Comparison of ENCODE assay signal across 9 cellular contexts in genomic region chr5:114362977-114363721, GRCh38. TPM values are rescaled to one million over a fixed set of nuclear protein-coding genes. Genes with fewer than 3 reads are reported as not detected.
DNase-seq lines count a peak whose midpoint lies in the region; TF ChIP-seq lines count a peak whose summit lies in the region.
"Had no signal": no experiment of that assay in that cellular context is flagged by ENCODE, and none has a peak within 500 bp of the region (broad histone marks: within the 10 kb centered on the region; RNA-seq: fewer than 3 reads in every experiment).

No MANE protein-coding gene starts in this region.

- H3K4me3 Mint-ChIP-seq in activated T-cell treated with anti-CD3 and anti-CD28 coated beads, Interleukin-2, amount 50 U/mL, for 24 hours, result no peak overlapping the region

- no peak for TF ChIP-seq POLR2A in tibial nerve (IDR thresholded peaks at IDR 0.05)

- no peaks in the 10 kb centered on the region for H3K36me3 ChIP-seq in tibial nerve

- peak overlapping the region; percentile 19 to 50 (median 36) for H3K4me3 ChIP-seq in tibial nerve

- H3K27me3 Mint-ChIP-seq in activated T-cell treated with anti-CD3 and anti-CD28 coated beads, Interleukin-2, amount 50 U/mL, for 24 hours, result peaks cover 66% of the 10 kb centered on the region

- H3K27ac Mint-ChIP-seq in activated T-cell treated with anti-CD3 and anti-CD28 coated beads, Interleukin-2, amount 50 U/mL, for 24 hours, result no peak overlapping the region

- H3K4me1 Mint-ChIP-seq in activated T-cell treated with anti-CD3 and anti-CD28 coated beads, Interleukin-2, amount 50 U/mL, for 24 hours (ENCODE audit: low read depth), result peaks cover 5% of the 10 kb centered on the region

- H3K36me3 Mint-ChIP-seq in activated T-cell treated with anti-CD3 and anti-CD28 coated beads, Interleukin-2, amount 50 U/mL, for 24 hours (ENCODE audit: low read depth), result no peaks in the 10 kb centered on the region

- peak overlapping the region; percentile 66 for H3K27ac ChIP-seq in angular gyrus (ENCODE audit: low read depth, low read length)
- no peak overlapping the region for H3K27ac ChIP-seq in tibial nerve

- peaks cover 7% of the 10 kb centered on the region for H3K9me3 Mint-ChIP-seq in activated T-cell treated with anti-CD3 and anti-CD28 coated beads, Interleukin-2, amount 50 U/mL, for 24 hours

- 2% methylated on average over 25 to 47 of the region's 61 CpGs for WGBS in tibial nerve, 2 donors

- TF ChIP-seq CTCF in tibial nerve (IDR thresholded peaks at IDR 0.05), result no peak

- peaks cover 0 to 72% of the 10 kb centered on the region in 2 donors for H3K27me3 ChIP-seq in tibial nerve

- no peaks in the 10 kb centered on the region for H3K9me3 ChIP-seq in tibial nerve

- H3K4me1 ChIP-seq in tibial nerve, result peaks cover 0 to 39% (median 18%) of the 10 kb centered on the region in 4 donors

- no peak for TF ChIP-seq EP300 in tibial nerve (IDR thresholded peaks at IDR 0.05)

- DNase-seq in activated T-cell treated with anti-CD3 and anti-CD28 coated beads, Interleukin-2, amount 50 U/mL, for 24 hours, result peak; percentile 27
- DNase-seq in activated T-cell treated with anti-CD3 and anti-CD28 coated beads for 4 hours (no peak), left kidney (ENCODE audit: low read depth, low spot score) (peak; percentile 41), tibial nerve (ENCODE audit: low spot score in 2 of 2) (no peak), NCI-H1694 treated with DMSO at 0.1 percent for 48 hours (lab: John Stamatoyannopoulos, UW) (no peak), epidermal melanocyte (ENCODE audit: insufficient read length, low spot score) (no peak), GM19238 (ENCODE audit: insufficient read length, low spot score) (no peak)
- DNase-seq: DND-41 had no signal

RNA-seq across cellular contexts. Expression of gene KCNN2, which starts 1.3 kb away (rescaled TPM):
- total RNA-seq in tibial nerve, result under 1 TPM in 2 of 4 donors, not detected in 2; 0.20 to 0.42 TPM

Comparison
In these comparisons a context has a peak if more than half of its experiments do, and no peak if none do; other contexts are left out.
1. DNase-seq: peak in activated T-cell treated with anti-CD3 and anti-CD28 coated beads, Interleukin-2, amount 50 U/mL, for 24 hours (single experiment) and left kidney (single experiment); none in activated T-cell treated with anti-CD3 and anti-CD28 coated beads for 4 hours (single experiment), tibial nerve (0 of 2), NCI-H1694 treated with DMSO at 0.1 percent for 48 hours (single experiment), epidermal melanocyte (single experiment) and GM19238 (single experiment).